ENCODE assay signal across 11 cellular contexts in the genomic region with DNA sequence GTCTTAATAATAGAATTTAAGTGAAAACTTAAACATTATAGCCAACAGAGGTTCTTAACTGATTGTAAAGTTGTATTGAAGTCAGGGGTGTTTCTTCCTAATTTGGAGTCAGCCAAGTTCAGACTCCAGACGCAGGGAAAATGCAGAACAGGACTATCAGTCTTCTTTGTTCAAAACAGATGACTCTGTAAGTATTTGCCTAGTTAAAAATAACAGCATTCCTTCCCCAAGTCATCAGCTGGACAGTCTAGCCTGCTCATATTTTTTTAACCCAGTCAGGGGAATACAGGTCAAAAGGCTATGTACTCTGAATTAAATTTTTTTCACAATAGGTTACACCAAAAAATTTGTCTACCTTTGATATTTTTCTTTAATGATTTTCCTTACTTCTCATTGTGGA.
DNase-seq lines count a peak whose midpoint lies in the region; ATAC-seq and TF ChIP-seq lines count a peak whose summit lies in the region.
"Had no signal": no experiment of that assay in that cellular context is flagged by ENCODE, and none has a peak within 500 bp of the region (broad histone marks: within the 10 kb centered on the region; RNA-seq: fewer than 3 reads in every experiment).

No MANE protein-coding gene starts in this region.

- DNase-seq in LHCN-M2 (ENCODE audit: low read depth) (peak; percentile 51), esophagus muscularis mucosa (ENCODE audit: extremely low spot score) (no peak), kidney tubule cell (ENCODE audit: low spot score) (peak; percentile 80), NCI-H69 (lab: John Stamatoyannopoulos, UW) (no peak), ecto neural progenitor cell (ENCODE audit: low spot score) (no peak)
- DNase-seq in activated CD8-positive, alpha-beta memory T cell treated with anti-CD3 and anti-CD28 coated beads, Interleukin-2, amount 50 U/mL, for 4 hours = no peak
- DNase-seq in effector memory CD8-positive, alpha-beta T cell = no peak
- DNase-seq: effector CD4-positive, alpha-beta T cell; NCI-H1694 treated with DMSO at 0.1 percent for 48 hours; spleen had no signal

- no peaks in the 10 kb centered on the region for H3K4me1 Mint-ChIP-seq in effector memory CD8-positive, alpha-beta T cell (ENCODE audit: low read depth in 2 of 2)

- H3K36me3 ChIP-seq in esophagus muscularis mucosa = no peaks in the 10 kb centered on the region
- H3K36me3 ChIP-seq in stomach smooth muscle (ENCODE audit: control insufficient read depth in 2 of 2, insufficient read depth in 2 of 2, low read length in 2 of 2) = no peaks in the 10 kb centered on the region
- H3K36me3 ChIP-seq: spleen had no signal

- peak overlapping the region; percentile 62 to 76 (median 70) for H3K27ac ChIP-seq in esophagus muscularis mucosa (replicated peaks in 1 of 4)
- peak overlapping the region; percentile 25 for H3K27ac ChIP-seq in stomach smooth muscle (ENCODE audit: low read length)
- H3K27ac ChIP-seq: spleen had no signal

- H3K4me1 ChIP-seq in esophagus muscularis mucosa = peaks cover 17 to 78% (median 64%) of the 10 kb centered on the region in 4 donors
- H3K4me1 ChIP-seq in stomach smooth muscle (ENCODE audit: control insufficient read depth, insufficient read depth, low read length) = peaks cover 14% of the 10 kb centered on the region

- no peak overlapping the region for H3K4me3 Mint-ChIP-seq in effector memory CD8-positive, alpha-beta T cell

- no peak overlapping the region for H3K27ac Mint-ChIP-seq in effector memory CD8-positive, alpha-beta T cell

- peaks cover 10 to 22% of the 10 kb centered on the region in 2 donors for H3K27me3 Mint-ChIP-seq in effector memory CD8-positive, alpha-beta T cell

- no peaks in the 10 kb centered on the region for H3K9me3 Mint-ChIP-seq in effector memory CD8-positive, alpha-beta T cell

- H3K4me3 ChIP-seq in esophagus muscularis mucosa = no peak overlapping the region
- H3K4me3 ChIP-seq in stomach smooth muscle (ENCODE audit: low read length in 2 of 2) = peak overlapping the region in 1 of 2 donors; percentile 17
- H3K4me3 ChIP-seq: spleen had no signal

- ATAC-seq in effector memory CD8-positive, alpha-beta T cell (replicated peaks) = no peak

- TF ChIP-seq CTCF in esophagus muscularis mucosa (IDR thresholded peaks at IDR 0.05) = no peak

- H3K9me3 ChIP-seq in esophagus muscularis mucosa = no peaks in the 10 kb centered on the region
- no peaks in the 10 kb centered on the region for H3K9me3 ChIP-seq in stomach smooth muscle (ENCODE audit: control insufficient read depth in 2 of 2, low read length in 2 of 2)
- H3K9me3 ChIP-seq: spleen had no signal

- WGBS in esophagus muscularis mucosa = 5% methylated on average over 1 of the region's 1 CpG

- no peaks in the 10 kb centered on the region for H3K27me3 ChIP-seq in esophagus muscularis mucosa
- H3K27me3 ChIP-seq in stomach smooth muscle (ENCODE audit: control insufficient read depth in 1 of 2, insufficient read depth in 2 of 2, low read length in 2 of 2) = no peaks in the 10 kb centered on the region

- H3K9ac ChIP-seq in stomach smooth muscle (ENCODE audit: low read length in 2 of 2) = no peak overlapping the region

- no peaks in the 10 kb centered on the region for H3K36me3 Mint-ChIP-seq in effector memory CD8-positive, alpha-beta T cell (ENCODE audit: insufficient read depth)

- no peak for TF ChIP-seq POLR2A in esophagus muscularis mucosa (IDR thresholded peaks at IDR 0.05; ENCODE audit: low read depth)

- intact Hi-C loops in esophagus muscularis mucosa (cut with DNase I) = no loop called here

- TF ChIP-seq EP300 in esophagus muscularis mucosa (IDR thresholded peaks at IDR 0.05) = no peak

Comparison
In these comparisons a context has a peak if more than half of its experiments do, and no peak if none do; other contexts are left out.
1. DNase-seq: peak in LHCN-M2 (single experiment) and kidney tubule cell (single experiment); none in esophagus muscularis mucosa (single experiment), NCI-H69 (single experiment), ecto neural progenitor cell (single experiment), activated CD8-positive, alpha-beta memory T cell treated with anti-CD3 and anti-CD28 coated beads, Interleukin-2, amount 50 U/mL, for 4 hours (single experiment) and effector memory CD8-positive, alpha-beta T cell (0 of 3).